9 cellular contexts compared by ENCODE assay signal in genomic region chr9:136244116-136244775, GRCh38. TPM values are rescaled to one million over a fixed set of nuclear protein-coding genes. Genes with fewer than 3 reads are reported as not detected.
DNase-seq lines count a peak whose midpoint lies in the region; ATAC-seq, FAIRE-seq and TF ChIP-seq lines count a peak whose summit lies in the region.
"Had no signal": no experiment of that assay in that cellular context is flagged by ENCODE, and none has a peak within 500 bp of the region (broad histone marks: within the 10 kb centered on the region; RNA-seq: fewer than 3 reads in every experiment).

No MANE protein-coding gene starts in this region.

- TF ChIP-seq POLR2A in HepG2 (IDR thresholded peaks at IDR 0.05; ENCODE audit: insufficient read depth in 1 of 2, low read depth in 2 of 2, low read length in 2 of 2) (no peak), right lobe of liver (IDR thresholded peaks at IDR 0.05) (no peak), gastrocnemius medialis (IDR thresholded peaks at IDR 0.05) (no peak)

- H3K4me2 ChIP-seq in HepG2 (ENCODE audit: low read depth, low read length) = peak overlapping the region; percentile 91

- H3K27me3 Mint-ChIP-seq in T-helper 2 cell treated with Interferon-gamma antibody and Interleukin-4, amounts not matched to agents 5 μg/mL and 100 μg/mL, for 36 hours (ENCODE audit: low read depth) = peaks cover 4% of the 10 kb centered on the region

- CTCF ChIA-PET in HepG2 (lab: Yijun Ruan, JAX; ENCODE audit: low intra/inter-chr PET ratio, low total read pairs) = no interaction called here

- in situ Hi-C loops in HepG2 (cut with HindIII; ENCODE audit: extremely low pct_ligation_motif_present, low pct_unique_long_range_greater_than_20kb) (no loop called here), gastrocnemius medialis (cut with MboI; ENCODE audit: low sequenced_read_pairs in 4 of 4) (no loop called here)

- peaks cover 29% of the 10 kb centered on the region for H3K4me1 Mint-ChIP-seq in T-helper 2 cell treated with Interferon-gamma antibody and Interleukin-4, amounts not matched to agents 5 μg/mL and 100 μg/mL, for 36 hours (ENCODE audit: low read depth)

- DNase-seq in HepG2 (ENCODE audit: low spot score) (peak; percentile 84), right lobe of liver (no peak), gastrocnemius medialis (no peak), iPS-NIHi11 (ENCODE audit: low spot score) (no peak), amniotic stem cell (lab: John Stamatoyannopoulos, UW) (no peak)
- peak; percentile 80 for DNase-seq in T-helper 2 cell treated with Interferon-gamma antibody and Interleukin-4, amounts not matched to agents 5 μg/mL and 100 μg/mL, for 36 hours (ENCODE audit: low spot score)

- H3K4me3 Mint-ChIP-seq in T-helper 2 cell treated with Interferon-gamma antibody and Interleukin-4, amounts not matched to agents 5 μg/mL and 100 μg/mL, for 36 hours = peak overlapping the region; percentile 92

- H3K79me2 ChIP-seq in HepG2 (ENCODE audit: insufficient read depth, low read length) = peaks cover 55% of the 10 kb centered on the region

- H3K4me1 ChIP-seq in HepG2 (ENCODE audit: insufficient read depth, low read length) (peaks cover 59% of the 10 kb centered on the region), right lobe of liver (peaks cover 0 to 16% (median 4%) of the 10 kb centered on the region in 4 donors), duodenal mucosa (ENCODE audit: control insufficient read depth in 1 of 2, insufficient read depth in 2 of 2, low read length in 2 of 2) (peaks cover 12 to 32% of the 10 kb centered on the region in 2 donors), gastrocnemius medialis (peaks cover 21 to 28% of the 10 kb centered on the region in 2 donors)

- H3K9me3 ChIP-seq in HepG2 (ENCODE audit: low read length) (no peaks in the 10 kb centered on the region), right lobe of liver (no peaks in the 10 kb centered on the region), duodenal mucosa (ENCODE audit: control insufficient read depth in 1 of 2, low read length in 2 of 2) (no peaks in the 10 kb centered on the region), gastrocnemius medialis (no peaks in the 10 kb centered on the region)

- peak; percentile 82 for FAIRE-seq in HepG2 (lab: Jason Lieb, UNC)

- H2AFZ ChIP-seq in HepG2 (ENCODE audit: low read length) = no peak overlapping the region

- H3K36me3 ChIP-seq in HepG2 (replicated peaks in 1 of 2; ENCODE audit: control insufficient read depth in 1 of 2, insufficient read depth in 2 of 2, low read length in 2 of 2) (peaks cover 1 to 7% of the 10 kb centered on the region in 2 experiments; a peak in 1 of 5 replicates), right lobe of liver (no peaks in the 10 kb centered on the region), duodenal mucosa (ENCODE audit: control insufficient read depth in 1 of 2, insufficient read depth in 2 of 2, low read length in 2 of 2) (no peaks in the 10 kb centered on the region), gastrocnemius medialis (no peaks in the 10 kb centered on the region)

- no peak for TF ChIP-seq CTCF in HepG2 (CRISPR knock-in tag; IDR thresholded peaks at IDR 0.05)
- no peak for TF ChIP-seq CTCF in right lobe of liver (IDR thresholded peaks at IDR 0.05)
- no peak for TF ChIP-seq CTCF in gastrocnemius medialis (IDR thresholded peaks at IDR 0.05 in 4 of 5, conservative IDR thresholded peaks at IDR 0.05 in 1 of 5)

- 4% methylated on average over 9 of the region's 9 CpGs for WGBS in HepG2 (ENCODE audit: low lambda C conversion rate)
- 36% methylated on average over 9 of the region's 9 CpGs for WGBS in right lobe of liver (ENCODE audit: insufficient coverage, low coverage, low lambda C conversion rate, missing lambda C conversion rate)

- H3K27ac Mint-ChIP-seq in T-helper 2 cell treated with Interferon-gamma antibody and Interleukin-4, amounts not matched to agents 5 μg/mL and 100 μg/mL, for 36 hours = peak overlapping the region; percentile 86

- peak overlapping the region; percentile 63 to 91 (median 88) for H3K4me3 ChIP-seq in HepG2 (replicated peaks in 1 of 3; ENCODE audit: insufficient read depth in 1 of 3, low read depth in 2 of 3, low read length in 3 of 3)
- H3K4me3 ChIP-seq in right lobe of liver = peak overlapping the region in 1 of 3 donors; percentile 87
- H3K4me3 ChIP-seq in duodenal mucosa (ENCODE audit: low read depth in 1 of 2, low read length in 2 of 2) = peak overlapping the region; percentile 70 to 72
- peak overlapping the region in 3 of 4 donors; percentile 67 to 99 (median 83) for H3K4me3 ChIP-seq in gastrocnemius medialis

- no peak for ATAC-seq in HepG2
- no peak for ATAC-seq in right lobe of liver
- no peak for ATAC-seq in gastrocnemius medialis
- no peak for ATAC-seq in HG03521 (IDR thresholded peaks at IDR 0.05; ENCODE audit: unreplicated experiment)

- TF ChIP-seq RAD21 in HepG2 (CRISPR knock-in tag; IDR thresholded peaks at IDR 0.05) = no peak

- POLR2A ChIA-PET in HepG2 (lab: Yijun Ruan, JAX) = no interaction called here

- H3K27ac ChIP-seq in HepG2 (ENCODE audit: extremely low read length, insufficient read depth, low read length) (peak overlapping the region; percentile 70), right lobe of liver (no peak overlapping the region), duodenal mucosa (ENCODE audit: low read depth, low read length) (no peak overlapping the region), gastrocnemius medialis (no peak overlapping the region)

- H3K27me3 ChIP-seq in HepG2 (ENCODE audit: control insufficient read depth in 1 of 2, insufficient read depth in 2 of 2, low read length in 2 of 2) = peaks cover 10 to 32% of the 10 kb centered on the region in 2 experiments
- no peaks in the 10 kb centered on the region for H3K27me3 ChIP-seq in right lobe of liver
- peaks cover 0 to 1% of the 10 kb centered on the region in 2 donors for H3K27me3 ChIP-seq in duodenal mucosa (ENCODE audit: control insufficient read depth in 1 of 2, insufficient read depth in 2 of 2, low read length in 2 of 2)
- no peaks in the 10 kb centered on the region for H3K27me3 ChIP-seq in gastrocnemius medialis

- peaks cover 5% of the 10 kb centered on the region for H3K36me3 Mint-ChIP-seq in T-helper 2 cell treated with Interferon-gamma antibody and Interleukin-4, amounts not matched to agents 5 μg/mL and 100 μg/mL, for 36 hours (ENCODE audit: low read depth)

- no peaks in the 10 kb centered on the region for H3K9me3 Mint-ChIP-seq in T-helper 2 cell treated with Interferon-gamma antibody and Interleukin-4, amounts not matched to agents 5 μg/mL and 100 μg/mL, for 36 hours

- H3K9ac ChIP-seq in HepG2 (ENCODE audit: insufficient read depth, low read depth, low read length) = peak overlapping the region; percentile 85
- peak overlapping the region in 1 of 2 donors; percentile 18 for H3K9ac ChIP-seq in duodenal mucosa (ENCODE audit: low read depth in 1 of 2, low read length in 2 of 2)

- intact Hi-C loops in HepG2 (cut with micrococcal nuclease; ENCODE audit: unreplicated experiment) = no loop called here
- intact Hi-C loops in right lobe of liver (cut with DNase I) = no loop called here
- intact Hi-C loops in gastrocnemius medialis (cut with DNase I; ENCODE audit: low total_unique reads) = loop anchor here (10.0 kb wide), 2 partner anchors 279 to 339 kb away; partner anchors contain the start of genes CAMSAP1 and UBAC1

- no TSS peak for BruUV-seq in HepG2 (replicated peaks; lab: Mats Ljungman, UMichigan)

- TF ChIP-seq EP300 in HepG2 (IDR thresholded peaks at IDR 0.05; ENCODE audit: low read depth in 2 of 2, low read length in 2 of 2) (peak in 1 of 2 experiments; percentile 52; a peak in 2 of 4 replicates), HepG2 (CRISPR knock-in tag; IDR thresholded peaks at IDR 0.05; ENCODE audit: borderline replicate concordance) (0 out of 2 replicates have a peak, but pooled peaks have one; percentile 14)

- H4K20me1 ChIP-seq in HepG2 (ENCODE audit: insufficient read depth, low read length) = peaks cover 45% of the 10 kb centered on the region

RNA-seq across cellular contexts. Expression of gene QSOX2, which starts 1.4 kb away (rescaled TPM):
- total RNA-seq in HepG2 (2016; rRNA removed; fragmentation: Illumina TruSeq; extraction: Trizol) = 10.1 and 27.1 TPM in 2 replicates
- 2.0 and 2.2 TPM in 2 replicates for total RNA-seq in HepG2 (2016; cell fraction: cytosol; rRNA removed; fragmentation: Illumina TruSeq; extraction: Trizol; ENCODE audit: low read depth)
- 9.0 and 27.0 TPM in 2 replicates for total RNA-seq in HepG2 (2016; cell fraction: insoluble cytoplasmic fraction; rRNA removed; fragmentation: Illumina TruSeq; extraction: Trizol)
- 4.9 and 5.5 TPM in 2 replicates for total RNA-seq in HepG2 (2016; cell fraction: membrane; rRNA removed; fragmentation: Illumina TruSeq; extraction: Trizol)
- 29.4 and 33.0 TPM in 2 replicates for total RNA-seq in HepG2 (2016; cell fraction: nucleus; rRNA removed; fragmentation: Illumina TruSeq; extraction: Trizol)
- polyA plus RNA-seq in HepG2 (2011; rRNA removed) = 36.4 and 42.1 TPM in 2 replicates
- 18.1 and 19.6 TPM in 2 replicates for polyA plus RNA-seq in HepG2 (2011; cell fraction: cytosol; rRNA removed)
- polyA plus RNA-seq in HepG2 (2011; cell fraction: nucleus; rRNA removed) = 53.2 and 71.8 TPM in 2 replicates
- polyA plus RNA-seq in HepG2 (2012) = 28.3 and 37.6 TPM in 2 replicates
- polyA plus RNA-seq in HepG2 (2016; cell fraction: cytosol; fragmentation: Illumina TruSeq; extraction: Trizol; ENCODE audit: low read depth) = 1.3 and 1.4 TPM in 2 replicates
- polyA plus RNA-seq in HepG2 (2016; cell fraction: insoluble cytoplasmic fraction; fragmentation: Illumina TruSeq; extraction: Trizol; ENCODE audit: low read depth) = 8.1 and 10.4 TPM in 2 replicates
- 2.5 and 3.2 TPM in 2 replicates for polyA plus RNA-seq in HepG2 (2016; cell fraction: membrane; fragmentation: Illumina TruSeq; extraction: Trizol; ENCODE audit: low read depth)
- polyA plus RNA-seq in HepG2 (2016; cell fraction: nucleus; fragmentation: Illumina TruSeq; extraction: Trizol; ENCODE audit: insufficient read depth, low read depth) = 56.3 and 58.3 TPM in 2 replicates
- polyA minus RNA-seq in HepG2 (2011; rRNA and poly(A)+ RNA removed; ENCODE audit: low replicate concordance) = 28.3 and 40.5 TPM in 2 replicates
- polyA minus RNA-seq in HepG2 (2011; cell fraction: cytosol; rRNA and poly(A)+ RNA removed) = 18.7 and 20.4 TPM in 2 replicates
- 26.1 and 26.5 TPM in 2 replicates for polyA minus RNA-seq in HepG2 (2011; cell fraction: nucleus; rRNA and poly(A)+ RNA removed)
- 1 to 10 TPM; 2.9 to 8.7 (median 6.4) TPM for total RNA-seq in right lobe of liver
- total RNA-seq in gastrocnemius medialis = 1 to 10 TPM; 3.3 to 5.8 (median 5.2) TPM

RNA-seq across cellular contexts. Expression of gene LHX3, which starts 39.3 kb away (rescaled TPM):
- total RNA-seq in HepG2 (2016; rRNA removed; fragmentation: Illumina TruSeq; extraction: Trizol) (not detected in 2 replicates), right lobe of liver (not detected), gastrocnemius medialis (not detected)
- not detected in 2 replicates for total RNA-seq in HepG2 (2016; cell fraction: cytosol; rRNA removed; fragmentation: Illumina TruSeq; extraction: Trizol; ENCODE audit: low read depth)
- total RNA-seq in HepG2 (2016; cell fraction: insoluble cytoplasmic fraction; rRNA removed; fragmentation: Illumina TruSeq; extraction: Trizol) = not detected in 2 replicates
- not detected in 2 replicates for total RNA-seq in HepG2 (2016; cell fraction: membrane; rRNA removed; fragmentation: Illumina TruSeq; extraction: Trizol)
- not detected in 2 replicates for total RNA-seq in HepG2 (2016; cell fraction: nucleus; rRNA removed; fragmentation: Illumina TruSeq; extraction: Trizol)
- polyA plus RNA-seq in HepG2 (2011; rRNA removed) = not detected in 2 replicates
- not detected in 2 replicates for polyA plus RNA-seq in HepG2 (2011; cell fraction: cytosol; rRNA removed)
- polyA plus RNA-seq in HepG2 (2011; cell fraction: nucleus; rRNA removed) = 0.03 TPM in 1 of 2 replicates, not detected in the other
- not detected in 2 replicates for polyA plus RNA-seq in HepG2 (2012)
- polyA plus RNA-seq in HepG2 (2016; cell fraction: cytosol; fragmentation: Illumina TruSeq; extraction: Trizol; ENCODE audit: low read depth) = not detected in 2 replicates
- not detected in 2 replicates for polyA plus RNA-seq in HepG2 (2016; cell fraction: insoluble cytoplasmic fraction; fragmentation: Illumina TruSeq; extraction: Trizol; ENCODE audit: low read depth)
- not detected in 2 replicates for polyA plus RNA-seq in HepG2 (2016; cell fraction: membrane; fragmentation: Illumina TruSeq; extraction: Trizol; ENCODE audit: low read depth)
- not detected in 2 replicates for polyA plus RNA-seq in HepG2 (2016; cell fraction: nucleus; fragmentation: Illumina TruSeq; extraction: Trizol; ENCODE audit: insufficient read depth, low read depth)
- 0.05 TPM in 1 of 2 replicates, not detected in the other for polyA minus RNA-seq in HepG2 (2011; rRNA and poly(A)+ RNA removed; ENCODE audit: low replicate concordance)
- not detected in 2 replicates for polyA minus RNA-seq in HepG2 (2011; cell fraction: cytosol; rRNA and poly(A)+ RNA removed)
- polyA minus RNA-seq in HepG2 (2011; cell fraction: nucleus; rRNA and poly(A)+ RNA removed) = 0.13 TPM in 1 of 2 replicates, not detected in the other
- total RNA-seq: liver had no signal
- polyA plus RNA-seq: liver had no signal

RNA-seq across cellular contexts. Expression of gene CCDC187, which starts 59.6 kb away (rescaled TPM):
- total RNA-seq in HepG2 (2016; rRNA removed; fragmentation: Illumina TruSeq; extraction: Trizol) (0.13 TPM in 1 of 2 replicates, not detected in the other), right lobe of liver (under 1 TPM in 3 of 6 experiments, not detected in 3; 0.09 to 0.80 (median 0.62) TPM), gastrocnemius medialis (not detected)
- total RNA-seq in HepG2 (2016; cell fraction: cytosol; rRNA removed; fragmentation: Illumina TruSeq; extraction: Trizol; ENCODE audit: low read depth) = not detected in 2 replicates
- 0.09 TPM in 1 of 2 replicates, not detected in the other for total RNA-seq in HepG2 (2016; cell fraction: insoluble cytoplasmic fraction; rRNA removed; fragmentation: Illumina TruSeq; extraction: Trizol)
- total RNA-seq in HepG2 (2016; cell fraction: membrane; rRNA removed; fragmentation: Illumina TruSeq; extraction: Trizol) = 0.10 TPM in 1 of 2 replicates, not detected in the other
- 0.16 and 0.28 TPM in 2 replicates for total RNA-seq in HepG2 (2016; cell fraction: nucleus; rRNA removed; fragmentation: Illumina TruSeq; extraction: Trizol)
- polyA plus RNA-seq in HepG2 (2011; rRNA removed) = 0.03 and 0.09 TPM in 2 replicates
- 0.01 and 0.03 TPM in 2 replicates for polyA plus RNA-seq in HepG2 (2011; cell fraction: cytosol; rRNA removed)
- 0.45 and 0.48 TPM in 2 replicates for polyA plus RNA-seq in HepG2 (2011; cell fraction: nucleus; rRNA removed)
- polyA plus RNA-seq in HepG2 (2012) = 0.04 TPM in 1 of 2 replicates, not detected in the other
- not detected in 2 replicates for polyA plus RNA-seq in HepG2 (2016; cell fraction: cytosol; fragmentation: Illumina TruSeq; extraction: Trizol; ENCODE audit: low read depth)
- polyA plus RNA-seq in HepG2 (2016; cell fraction: insoluble cytoplasmic fraction; fragmentation: Illumina TruSeq; extraction: Trizol; ENCODE audit: low read depth) = not detected in 2 replicates
- polyA plus RNA-seq in HepG2 (2016; cell fraction: membrane; fragmentation: Illumina TruSeq; extraction: Trizol; ENCODE audit: low read depth) = 0.08 TPM in 1 of 2 replicates, not detected in the other
- 0.14 and 0.17 TPM in 2 replicates for polyA plus RNA-seq in HepG2 (2016; cell fraction: nucleus; fragmentation: Illumina TruSeq; extraction: Trizol; ENCODE audit: insufficient read depth, low read depth)
- 0.20 and 0.49 TPM in 2 replicates for polyA minus RNA-seq in HepG2 (2011; rRNA and poly(A)+ RNA removed; ENCODE audit: low replicate concordance)
- polyA minus RNA-seq in HepG2 (2011; cell fraction: cytosol; rRNA and poly(A)+ RNA removed) = not detected in 2 replicates
- 0.39 and 0.50 TPM in 2 replicates for polyA minus RNA-seq in HepG2 (2011; cell fraction: nucleus; rRNA and poly(A)+ RNA removed)
- polyA plus RNA-seq: liver had no signal

Comparison
In these comparisons a context has a peak if more than half of its experiments do, and no peak if none do; other contexts are left out.
1. DNase-seq: peak in HepG2 (single experiment) and T-helper 2 cell treated with Interferon-gamma antibody and Interleukin-4, amounts not matched to agents 5 μg/mL and 100 μg/mL, for 36 hours (single experiment); none in right lobe of liver (0 of 3), gastrocnemius medialis (0 of 2), iPS-NIHi11 (single experiment) and amniotic stem cell (single experiment).